ENCODE assay signal across 22 cellular contexts in the genomic region with DNA sequence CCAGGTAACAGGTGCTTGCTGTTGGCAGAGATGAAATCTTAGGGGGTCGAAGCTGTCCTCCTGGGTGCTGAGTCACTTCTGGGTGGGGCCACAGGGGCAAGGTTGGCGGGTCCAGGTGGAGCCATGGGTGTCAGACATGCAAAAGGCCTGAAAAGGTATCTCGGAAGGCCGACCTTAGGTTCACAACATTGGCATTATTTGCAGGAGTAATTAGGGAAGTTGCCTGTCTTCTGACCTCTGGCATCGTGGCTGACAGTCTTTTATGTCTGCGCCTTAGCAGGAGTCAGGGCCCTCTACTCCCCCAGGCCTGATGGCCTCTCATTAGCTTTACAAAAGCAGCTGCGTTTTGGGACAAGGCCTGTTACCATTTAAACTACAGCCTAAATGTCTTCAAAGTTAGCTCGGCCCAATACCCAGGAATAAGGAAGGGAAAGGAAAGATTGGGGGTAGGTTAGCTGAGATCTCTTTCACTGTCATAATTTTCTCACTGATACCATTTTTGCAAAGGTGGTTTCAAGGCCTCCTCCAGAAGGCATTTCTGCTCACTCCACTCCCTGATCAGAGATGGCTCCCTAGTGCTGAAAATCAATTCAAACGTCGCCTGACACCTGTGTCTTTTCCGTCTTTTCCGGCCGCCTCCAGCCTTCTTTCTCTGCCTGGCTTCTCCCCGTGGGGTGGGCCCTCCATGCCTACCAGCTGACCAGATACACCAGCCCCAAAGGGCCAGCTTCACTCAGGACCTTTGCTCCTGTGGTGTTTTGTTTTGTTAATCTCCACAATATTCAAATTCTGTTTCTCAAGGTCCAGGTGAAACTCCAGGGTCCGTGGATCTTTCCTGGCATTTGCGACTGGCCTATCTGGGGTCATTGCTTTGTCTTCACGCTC.
DNase-seq lines count a peak whose midpoint lies in the region; ATAC-seq and TF ChIP-seq lines count a peak whose summit lies in the region.
"Had no signal": no experiment of that assay in that cellular context is flagged by ENCODE, and none has a peak within 500 bp of the region (broad histone marks: within the 10 kb centered on the region; RNA-seq: fewer than 3 reads in every experiment).

No MANE protein-coding gene starts in this region.

- no peak overlapping the region for H3K23ac ChIP-seq in mesenchymal stem cell (ENCODE audit: low read length in 2 of 2)

- TF ChIP-seq EP300 in suprapubic skin (IDR thresholded peaks at IDR 0.05), result no peak

- peaks cover 0 to 4% (median 0%) of the 10 kb centered on the region in 5 experiments for H3K9me3 Mint-ChIP-seq in brain
- H3K9me3 Mint-ChIP-seq: activated B cell treated with CpG ODN at 0.5 μM for 24 hours; activated naive CD8-positive, alpha-beta T cell treated with anti-CD3 and anti-CD28 coated beads, Interleukin-2, amount 50 U/mL, for 24 hours; CD8-positive, alpha-beta memory T cell; effector memory CD8-positive, alpha-beta T cell; T-helper 2 cell treated with Interferon-gamma antibody and Interleukin-4, amounts not matched to agents 5 μg/mL and 100 μg/mL, for 36 hours had no signal

- H3K4me3 ChIP-seq in HEK293 (ENCODE audit: low read depth, low read length) (no peak overlapping the region), mesenchymal stem cell (ENCODE audit: insufficient read depth in 1 of 2, low read depth in 1 of 2, low read length in 2 of 2) (no peak overlapping the region), suprapubic skin (no peak overlapping the region)
- H3K4me3 ChIP-seq: esophagus squamous epithelium, gastroesophageal sphincter, ovary, sigmoid colon had no signal

- H2AK5ac ChIP-seq in mesenchymal stem cell (ENCODE audit: low read length, severe bottlenecking), result no peak overlapping the region

- no peaks in the 10 kb centered on the region for H3K27me3 Mint-ChIP-seq in brain
- H3K27me3 Mint-ChIP-seq: activated naive CD8-positive, alpha-beta T cell treated with anti-CD3 and anti-CD28 coated beads, Interleukin-2, amount 50 U/mL, for 24 hours had no signal

- TF ChIP-seq POLR2A in suprapubic skin (IDR thresholded peaks at IDR 0.05), result no peak

- no peaks in the 10 kb centered on the region for H3K79me1 ChIP-seq in mesenchymal stem cell (replicated peaks; ENCODE audit: low read length, poor library complexity, severe bottlenecking)

- H3K4ac ChIP-seq in mesenchymal stem cell (ENCODE audit: low read depth in 1 of 2, low read length in 2 of 2), result no peak overlapping the region

- H3K27ac ChIP-seq in HEK293 (ENCODE audit: extremely low read depth, low read depth, low read length) (no peak overlapping the region), mesenchymal stem cell (ENCODE audit: low read length, poor library complexity, severe bottlenecking) (no peak overlapping the region), suprapubic skin (peak overlapping the region; percentile 61)
- H3K27ac ChIP-seq: ovary had no signal

- H4K91ac ChIP-seq in mesenchymal stem cell (ENCODE audit: low read length), result no peak overlapping the region

- no peak for ATAC-seq in GM21619 (IDR thresholded peaks at IDR 0.05; ENCODE audit: unreplicated experiment)
- ATAC-seq: activated naive CD8-positive, alpha-beta T cell treated with anti-CD3 and anti-CD28 coated beads, Interleukin-2, amount 50 U/mL, for 24 hours; effector memory CD8-positive, alpha-beta T cell; gastroesophageal sphincter had no signal

- POLR2A ChIA-PET in HEK293 (lab: Yijun Ruan, JAX), result interaction anchor here (3.0 kb wide), 1 partner anchor 90 kb away, joined by 13 read pairs; a partner anchor contains a TSS

- H2BK15ac ChIP-seq in mesenchymal stem cell (ENCODE audit: low read depth, poor library complexity, severe bottlenecking), result peak overlapping the region; percentile 77

- no peak overlapping the region for H2BK120ac ChIP-seq in mesenchymal stem cell (ENCODE audit: low read depth, low read length)

- no peak overlapping the region for H4K8ac ChIP-seq in mesenchymal stem cell (ENCODE audit: low read length)

- no peak overlapping the region for H3K14ac ChIP-seq in mesenchymal stem cell (ENCODE audit: low read length in 2 of 2)

- H3K36me3 Mint-ChIP-seq in brain, result no peaks in the 10 kb centered on the region
- H3K36me3 Mint-ChIP-seq: CD8-positive, alpha-beta memory T cell had no signal

- peaks cover 0 to 26% of the 10 kb centered on the region in 2 experiments for H3K27me3 ChIP-seq in mesenchymal stem cell (ENCODE audit: control insufficient read depth in 1 of 2, insufficient read depth in 1 of 2, low read length in 2 of 2)
- H3K27me3 ChIP-seq in suprapubic skin, result no peaks in the 10 kb centered on the region
- H3K27me3 ChIP-seq: esophagus squamous epithelium, gastroesophageal sphincter, ovary, sigmoid colon had no signal

- H3K4me1 ChIP-seq in HEK293 (ENCODE audit: control insufficient read depth, insufficient read depth, low read length), result no peaks in the 10 kb centered on the region
- peaks cover 13% of the 10 kb centered on the region for H3K4me1 ChIP-seq in mesenchymal stem cell (ENCODE audit: control insufficient read depth, insufficient read depth, low read depth, low read length)
- H3K4me1 ChIP-seq in suprapubic skin, result peaks cover 70% of the 10 kb centered on the region

- H3K9me3 ChIP-seq in HEK293 (ENCODE audit: control insufficient read depth, insufficient read depth, low read depth, low read length) (no peaks in the 10 kb centered on the region), mesenchymal stem cell (ENCODE audit: control insufficient read depth, low read length) (no peaks in the 10 kb centered on the region), suprapubic skin (no peaks in the 10 kb centered on the region)
- H3K9me3 ChIP-seq: esophagus squamous epithelium, gastroesophageal sphincter, ovary, sigmoid colon, SK-N-SH had no signal

- TF ChIP-seq CTCF in HEK293 (tag by site-specific recombination; IDR thresholded peaks at IDR 0.05) (no peak), brain (conservative IDR thresholded peaks at IDR 0.05) (no peak), suprapubic skin (IDR thresholded peaks at IDR 0.05) (no peak)

- CTCF ChIA-PET in HEK293 (lab: Yijun Ruan, JAX), result interaction anchor here (0.6 to 0.9 kb wide), 2 partner anchors 105 to 124 kb away, joined by 3 read pairs; no protein-coding TSS in a partner anchor

- no peak overlapping the region for H3K4me2 ChIP-seq in mesenchymal stem cell (ENCODE audit: low read length, poor library complexity, severe bottlenecking)
- H3K4me2 ChIP-seq: SK-N-SH had no signal

- H3K27ac Mint-ChIP-seq in brain, result peak overlapping the region in 4 of 5 experiments; percentile 16 to 62 (median 40)
- H3K27ac Mint-ChIP-seq: activated B cell treated with CpG ODN at 0.5 μM for 24 hours; activated naive CD8-positive, alpha-beta T cell treated with anti-CD3 and anti-CD28 coated beads, Interleukin-2, amount 50 U/mL, for 24 hours; effector memory CD8-positive, alpha-beta T cell; T-helper 2 cell treated with Interferon-gamma antibody and Interleukin-4, amounts not matched to agents 5 μg/mL and 100 μg/mL, for 36 hours had no signal

- no peak overlapping the region for H3K4me3 Mint-ChIP-seq in brain
- H3K4me3 Mint-ChIP-seq: activated B cell treated with CpG ODN at 0.5 μM for 24 hours; activated naive CD8-positive, alpha-beta T cell treated with anti-CD3 and anti-CD28 coated beads, Interleukin-2, amount 50 U/mL, for 24 hours; CD8-positive, alpha-beta memory T cell; effector memory CD8-positive, alpha-beta T cell; T-helper 2 cell treated with Interferon-gamma antibody and Interleukin-4, amounts not matched to agents 5 μg/mL and 100 μg/mL, for 36 hours had no signal

- H2BK5ac ChIP-seq in mesenchymal stem cell (ENCODE audit: low read depth, low read length, poor library complexity, severe bottlenecking), result no peak overlapping the region

- no peak overlapping the region for H2AFZ ChIP-seq in mesenchymal stem cell (ENCODE audit: low read depth, low read length)

- H3K18ac ChIP-seq in mesenchymal stem cell (ENCODE audit: low read depth in 1 of 2, low read length in 2 of 2), result no peak overlapping the region

- H3K9ac ChIP-seq in mesenchymal stem cell (ENCODE audit: low read length), result no peak overlapping the region
- H3K9ac ChIP-seq: SK-N-SH had no signal

- H3K4me1 Mint-ChIP-seq in brain, result peaks cover 53% of the 10 kb centered on the region
- H3K4me1 Mint-ChIP-seq: activated B cell treated with CpG ODN at 0.5 μM for 24 hours; activated naive CD8-positive, alpha-beta T cell treated with anti-CD3 and anti-CD28 coated beads, Interleukin-2, amount 50 U/mL, for 24 hours had no signal

- WGBS in mesenchymal stem cell, result 76% methylated on average over 17 of the region's 17 CpGs
- 87% methylated on average over 17 of the region's 17 CpGs for WGBS in suprapubic skin

- H2BK12ac ChIP-seq in mesenchymal stem cell (ENCODE audit: low read length in 2 of 2), result no peak overlapping the region

- H3K36me3 ChIP-seq in HEK293 (ENCODE audit: control insufficient read depth in 2 of 2, insufficient read depth in 1 of 2, low read length in 2 of 2), result no peaks in the 10 kb centered on the region
- H3K36me3 ChIP-seq in mesenchymal stem cell (ENCODE audit: control insufficient read depth in 1 of 2, insufficient read depth in 2 of 2, low read depth in 1 of 2, low read length in 2 of 2), result no peaks in the 10 kb centered on the region
- H3K36me3 ChIP-seq in suprapubic skin, result no peaks in the 10 kb centered on the region
- H3K36me3 ChIP-seq: esophagus squamous epithelium, gastroesophageal sphincter, ovary, sigmoid colon had no signal

- DNase-seq in mesenchymal stem cell (no peak), suprapubic skin (ENCODE audit: low spot score in 2 of 2) (no peak), DMS114 treated with DMSO at 0.1 percent for 48 hours (lab: John Stamatoyannopoulos, UW; ENCODE audit: unreplicated experiment) (no peak), NCI-H2107 (lab: John Stamatoyannopoulos, UW) (no peak)
- DNase-seq: activated B cell treated with CpG ODN at 0.5 μM for 24 hours; activated CD4-positive, alpha-beta T cell treated with anti-CD3 and anti-CD28 coated beads, Interleukin-2, amount 50 U/mL, for 48 hours; activated effector memory CD4-positive, alpha-beta T cell treated with anti-CD3 and anti-CD28 coated beads, Interleukin-2, amount 50 U/mL, for 16 hours; activated naive CD8-positive, alpha-beta T cell treated with anti-CD3 and anti-CD28 coated beads, Interleukin-2, amount 50 U/mL, for 24 hours; activated T-cell treated with anti-CD3 and anti-CD28 coated beads for 4 hours; CD8-positive, alpha-beta memory T cell; effector memory CD8-positive, alpha-beta T cell; esophagus squamous epithelium; NCI-H146; NCI-H748 treated with DMSO at 0.1 percent for 48 hours; ovary; sigmoid colon; SK-N-SH had no signal
